ENCODE assay signal across 1 cellular context in the genomic region with DNA sequence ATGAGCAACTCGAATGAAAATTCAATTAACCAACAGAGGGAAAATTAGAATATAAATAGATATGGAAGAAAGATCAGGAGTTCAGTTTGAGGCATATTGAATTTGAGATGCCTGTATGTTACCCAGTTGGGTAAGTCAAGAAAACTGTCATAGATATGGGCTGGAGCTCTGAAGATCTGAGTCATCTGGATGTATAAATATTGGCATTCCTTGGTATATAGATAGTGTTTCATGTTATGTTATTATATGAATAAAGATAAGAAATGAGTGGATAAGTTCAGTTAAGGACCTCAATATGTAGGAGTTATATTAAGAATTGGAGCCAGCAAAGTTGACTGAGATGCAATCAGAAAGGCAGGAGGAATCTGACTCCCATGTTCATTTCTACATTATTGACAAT.
TF ChIP-seq lines count a peak whose summit lies in the region.

No MANE protein-coding gene starts in this region.

TF ChIP-seq in IMR-90, 13 proteins besides CTCF, POLR2A, EP300 and RAD21:
- TF ChIP-seq MAZ (IDR thresholded peaks at IDR 0.05; ENCODE audit: borderline replicate concordance, low read depth, low read length) = no peak
- TF ChIP-seq FOS (IDR thresholded peaks at IDR 0.05; ENCODE audit: low read depth, low read length) = no peak
- no peak for TF ChIP-seq RFX5 (IDR thresholded peaks at IDR 0.05; ENCODE audit: low read depth, low read length)
- no peak for TF ChIP-seq MXI1 (IDR thresholded peaks at IDR 0.05; ENCODE audit: borderline replicate concordance, low read depth, low read length)
- TF ChIP-seq RCOR1 (IDR thresholded peaks at IDR 0.05; ENCODE audit: insufficient replicate concordance, low read length) = no peak
- no peak for TF ChIP-seq CEBPB (IDR thresholded peaks at IDR 0.05; ENCODE audit: low read depth, low read length)
- TF ChIP-seq MAFK (IDR thresholded peaks at IDR 0.05; ENCODE audit: low read depth, low read length) = no peak
- no peak for TF ChIP-seq ELK1 (IDR thresholded peaks at IDR 0.05; ENCODE audit: borderline replicate concordance, low read depth, low read length)
- TF ChIP-seq CHD1 (IDR thresholded peaks at IDR 0.05; ENCODE audit: low read depth, low read length) = no peak
- no peak for TF ChIP-seq NFE2L2 (IDR thresholded peaks at IDR 0.05; ENCODE audit: low read depth, low read length)
- TF ChIP-seq SMC3 (IDR thresholded peaks at IDR 0.05; ENCODE audit: low read depth, low read length) = no peak
- TF ChIP-seq USF2 (IDR thresholded peaks at IDR 0.05; ENCODE audit: low read depth, low read length) = no peak
- TF ChIP-seq BHLHE40 (IDR thresholded peaks at IDR 0.05; ENCODE audit: low read depth, low read length) = no peak
